ENCODE assay signal across 19 cellular contexts in the genomic region with DNA sequence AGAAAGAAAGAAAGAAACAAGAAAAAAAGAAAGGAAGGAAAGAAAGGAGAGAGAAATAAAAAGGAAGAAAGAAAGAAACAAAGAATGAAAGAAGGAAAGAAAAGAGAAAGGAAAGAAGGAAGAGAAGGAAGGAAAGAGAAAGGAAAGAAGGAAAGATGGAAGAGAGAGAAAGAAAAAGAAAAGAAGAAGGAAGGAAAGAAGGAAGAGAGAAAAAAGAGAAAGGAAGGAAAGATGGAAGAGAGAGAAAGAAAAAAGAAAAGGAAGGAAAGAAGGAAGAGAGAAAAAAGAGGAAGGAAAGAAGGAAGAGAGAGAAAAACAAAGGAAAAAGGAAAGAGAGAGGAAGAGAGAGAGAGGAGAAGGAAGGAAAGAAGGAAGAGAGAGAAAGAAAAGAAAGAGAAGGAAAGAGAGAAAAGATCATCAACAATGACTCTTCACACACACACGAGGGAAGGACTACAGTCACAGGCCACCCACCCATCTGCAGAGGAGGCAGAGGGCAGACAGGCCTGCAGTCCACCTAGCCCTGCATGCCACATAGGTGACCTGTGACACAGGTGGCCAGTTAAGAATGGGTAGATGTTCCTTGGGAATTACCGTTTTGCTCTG. TPM values are rescaled to one million over a fixed set of nuclear protein-coding genes. Genes with fewer than 3 reads are reported as not detected.
DNase-seq lines count a peak whose midpoint lies in the region; ATAC-seq and TF ChIP-seq lines count a peak whose summit lies in the region.
"Had no signal": no experiment of that assay in that cellular context is flagged by ENCODE, and none has a peak within 500 bp of the region (broad histone marks: within the 10 kb centered on the region; RNA-seq: fewer than 3 reads in every experiment).

No MANE protein-coding gene starts in this region.

- H3K4me3 Mint-ChIP-seq in activated CD8-positive, alpha-beta T cell treated with anti-CD3 and anti-CD28 coated beads for 36 hours: no peak overlapping the region
- H3K4me3 Mint-ChIP-seq in activated CD8-positive, alpha-beta T cell treated with anti-CD3 and anti-CD28 coated beads, Interleukin-2, amount 10 ng/mL, durations not matched to agents 7 days and 5 days: no peak overlapping the region
- no peak overlapping the region for H3K4me3 Mint-ChIP-seq in activated T-helper 17 cell treated with anti-CD3 and anti-CD28 coated beads, Interleukin-2, amount 50 U/mL, for 72 hours
- no peak overlapping the region for H3K4me3 Mint-ChIP-seq in nephron progenitor cell
- H3K4me3 Mint-ChIP-seq: CD8-positive, alpha-beta memory T cell; HFFc6 had no signal

- no peak overlapping the region for H3K27ac Mint-ChIP-seq in activated CD8-positive, alpha-beta T cell treated with anti-CD3 and anti-CD28 coated beads for 36 hours
- no peak overlapping the region for H3K27ac Mint-ChIP-seq in activated CD8-positive, alpha-beta T cell treated with anti-CD3 and anti-CD28 coated beads, Interleukin-2, amount 10 ng/mL, durations not matched to agents 7 days and 5 days
- peak overlapping the region; percentile 47 for H3K27ac Mint-ChIP-seq in activated T-helper 17 cell treated with anti-CD3 and anti-CD28 coated beads, Interleukin-2, amount 50 U/mL, for 72 hours
- peak overlapping the region; percentile 46 for H3K27ac Mint-ChIP-seq in nephron progenitor cell
- H3K27ac Mint-ChIP-seq: HFFc6 had no signal

- ATAC-seq in activated CD8-positive, alpha-beta T cell treated with anti-CD3 and anti-CD28 coated beads for 36 hours: no peak
- no peak for ATAC-seq in activated CD8-positive, alpha-beta T cell treated with anti-CD3 and anti-CD28 coated beads, Interleukin-2, amount 10 ng/mL, durations not matched to agents 7 days and 5 days
- no peak for ATAC-seq in activated T-helper 17 cell treated with anti-CD3 and anti-CD28 coated beads, Interleukin-2, amount 50 U/mL, for 72 hours (replicated peaks)
- ATAC-seq in left cardiac atrium: no peak
- no peak for ATAC-seq in GM18873 (IDR thresholded peaks at IDR 0.05; ENCODE audit: low FRiP score, unreplicated experiment)

- CTCF ChIA-PET in activated CD8-positive, alpha-beta T cell treated with anti-CD3 and anti-CD28 coated beads for 36 hours (lab: Charles Lee): interaction anchor here (1.4 kb wide), 1 partner anchor 26 kb away, joined by 4 read pairs; no protein-coding TSS in a partner anchor
- CTCF ChIA-PET in activated CD8-positive, alpha-beta T cell treated with anti-CD3 and anti-CD28 coated beads, Interleukin-2, amount 10 ng/mL, durations not matched to agents 7 days and 5 days (lab: Charles Lee): interaction anchor here (1.7 kb wide), 1 partner anchor 38 kb away, joined by 4 read pairs; no protein-coding TSS in a partner anchor

- H3K4me3 ChIP-seq in foreskin fibroblast (ENCODE audit: low read depth in 1 of 2, low read length in 2 of 2): no peak overlapping the region
- H3K4me3 ChIP-seq: BLaER1 treated with 17β-estradiol and CSF1 and Interleukin-3, amounts not matched to agents 10 nM and 100 nM; GM23248 had no signal

- H3K9me3 Mint-ChIP-seq in activated CD8-positive, alpha-beta T cell treated with anti-CD3 and anti-CD28 coated beads for 36 hours: no peaks in the 10 kb centered on the region
- H3K9me3 Mint-ChIP-seq in activated CD8-positive, alpha-beta T cell treated with anti-CD3 and anti-CD28 coated beads, Interleukin-2, amount 10 ng/mL, durations not matched to agents 7 days and 5 days (ENCODE audit: insufficient read depth): no peaks in the 10 kb centered on the region
- no peaks in the 10 kb centered on the region for H3K9me3 Mint-ChIP-seq in activated T-helper 17 cell treated with anti-CD3 and anti-CD28 coated beads, Interleukin-2, amount 50 U/mL, for 72 hours
- no peaks in the 10 kb centered on the region for H3K9me3 Mint-ChIP-seq in nephron progenitor cell
- H3K9me3 Mint-ChIP-seq: CD8-positive, alpha-beta memory T cell; HFFc6 had no signal

- POLR2A ChIA-PET in activated CD8-positive, alpha-beta T cell treated with anti-CD3 and anti-CD28 coated beads for 36 hours (lab: Charles Lee): no interaction called here
- POLR2A ChIA-PET in activated CD8-positive, alpha-beta T cell treated with anti-CD3 and anti-CD28 coated beads, Interleukin-2, amount 10 ng/mL, durations not matched to agents 7 days and 5 days (lab: Charles Lee): no interaction called here

- H3K4me1 Mint-ChIP-seq in activated CD8-positive, alpha-beta T cell treated with anti-CD3 and anti-CD28 coated beads for 36 hours (ENCODE audit: low read depth): no peaks in the 10 kb centered on the region
- no peaks in the 10 kb centered on the region for H3K4me1 Mint-ChIP-seq in activated CD8-positive, alpha-beta T cell treated with anti-CD3 and anti-CD28 coated beads, Interleukin-2, amount 10 ng/mL, durations not matched to agents 7 days and 5 days (ENCODE audit: low read depth)
- H3K4me1 Mint-ChIP-seq in activated T-helper 17 cell treated with anti-CD3 and anti-CD28 coated beads, Interleukin-2, amount 50 U/mL, for 72 hours: no peaks in the 10 kb centered on the region
- H3K4me1 Mint-ChIP-seq in nephron progenitor cell: no peaks in the 10 kb centered on the region
- H3K4me1 Mint-ChIP-seq: CD8-positive, alpha-beta memory T cell had no signal

- no peaks in the 10 kb centered on the region for H3K36me3 Mint-ChIP-seq in activated CD8-positive, alpha-beta T cell treated with anti-CD3 and anti-CD28 coated beads for 36 hours (ENCODE audit: low read depth)
- no peaks in the 10 kb centered on the region for H3K36me3 Mint-ChIP-seq in activated CD8-positive, alpha-beta T cell treated with anti-CD3 and anti-CD28 coated beads, Interleukin-2, amount 10 ng/mL, durations not matched to agents 7 days and 5 days (ENCODE audit: low read depth)
- H3K36me3 Mint-ChIP-seq in activated T-helper 17 cell treated with anti-CD3 and anti-CD28 coated beads, Interleukin-2, amount 50 U/mL, for 72 hours (ENCODE audit: low read depth): no peaks in the 10 kb centered on the region
- no peaks in the 10 kb centered on the region for H3K36me3 Mint-ChIP-seq in nephron progenitor cell (ENCODE audit: low read depth)
- H3K36me3 Mint-ChIP-seq: CD8-positive, alpha-beta memory T cell had no signal

- intact Hi-C loops in activated CD8-positive, alpha-beta T cell treated with anti-CD3 and anti-CD28 coated beads for 36 hours (cut with micrococcal nuclease): no loop called here
- intact Hi-C loops in left cardiac atrium (cut with DNase I): no loop called here

- H3K27me3 Mint-ChIP-seq in activated CD8-positive, alpha-beta T cell treated with anti-CD3 and anti-CD28 coated beads for 36 hours: no peaks in the 10 kb centered on the region
- H3K27me3 Mint-ChIP-seq in activated CD8-positive, alpha-beta T cell treated with anti-CD3 and anti-CD28 coated beads, Interleukin-2, amount 10 ng/mL, durations not matched to agents 7 days and 5 days (ENCODE audit: low read depth): peaks cover 2% of the 10 kb centered on the region
- H3K27me3 Mint-ChIP-seq in activated T-helper 17 cell treated with anti-CD3 and anti-CD28 coated beads, Interleukin-2, amount 50 U/mL, for 72 hours: peaks cover 3% of the 10 kb centered on the region
- peaks cover 24% of the 10 kb centered on the region for H3K27me3 Mint-ChIP-seq in nephron progenitor cell (ENCODE audit: low read depth, poor library complexity)

- peak; percentile 57 for TF ChIP-seq CTCF in activated CD8-positive, alpha-beta T cell treated with anti-CD3 and anti-CD28 coated beads for 36 hours (IDR thresholded peaks at IDR 0.05)
- TF ChIP-seq CTCF in nephron progenitor cell (IDR thresholded peaks at IDR 0.05) (no peak), foreskin fibroblast (IDR thresholded peaks at IDR 0.05; ENCODE audit: low read depth, low read length) (no peak)

- no peak for DNase-seq in activated CD8-positive, alpha-beta T cell treated with anti-CD3 and anti-CD28 coated beads for 36 hours
- no peak for DNase-seq in activated CD8-positive, alpha-beta T cell treated with anti-CD3 and anti-CD28 coated beads, Interleukin-2, amount 10 ng/mL, durations not matched to agents 7 days and 5 days
- DNase-seq in nephron progenitor cell: no peak
- DNase-seq in foreskin fibroblast: no peak
- DNase-seq in left cardiac atrium: no peak
- DNase-seq: 8988T; CD8-positive, alpha-beta memory T cell; COR-L47; DMS 273 treated with DMSO at 0.1 percent for 48 hours; DMS53; GM23248; HCEC 1CT; HFFc6; IMR-90 had no signal

RNA-seq across cellular contexts. Expression of a gene that starts 23.9 kb away (rescaled TPM):
- total RNA-seq in activated CD8-positive, alpha-beta T cell treated with anti-CD3 and anti-CD28 coated beads for 36 hours: not detected
- under 1 TPM in 1 of 2 experiments, not detected in 1; 0.18 TPM for total RNA-seq in activated CD8-positive, alpha-beta T cell treated with anti-CD3 and anti-CD28 coated beads, Interleukin-2, amount 10 ng/mL, durations not matched to agents 7 days and 5 days
- not detected for total RNA-seq in activated T-helper 17 cell treated with anti-CD3 and anti-CD28 coated beads, Interleukin-2, amount 50 U/mL, for 72 hours
- total RNA-seq in left cardiac atrium: not detected
- total RNA-seq: GM23248, HT1080, IMR-90 had no signal

RNA-seq across cellular contexts. Expression of a gene that starts 46.1 kb away (rescaled TPM):
- total RNA-seq in activated CD8-positive, alpha-beta T cell treated with anti-CD3 and anti-CD28 coated beads for 36 hours: under 1 TPM in 1 of 2 experiments, not detected in 1; 0.14 TPM
- under 1 TPM in 1 of 2 experiments, not detected in 1; 0.16 TPM for total RNA-seq in activated CD8-positive, alpha-beta T cell treated with anti-CD3 and anti-CD28 coated beads, Interleukin-2, amount 10 ng/mL, durations not matched to agents 7 days and 5 days
- not detected for total RNA-seq in activated T-helper 17 cell treated with anti-CD3 and anti-CD28 coated beads, Interleukin-2, amount 50 U/mL, for 72 hours
- total RNA-seq in left cardiac atrium: not detected
- total RNA-seq: A673, GM23248, HFFc6, HT1080, IMR-90 had no signal

Comparison
In these comparisons a context has a peak if more than half of its experiments do, and no peak if none do; other contexts are left out.
1. H3K27ac Mint-ChIP-seq: peak in activated T-helper 17 cell treated with anti-CD3 and anti-CD28 coated beads, Interleukin-2, amount 50 U/mL, for 72 hours (single experiment) and nephron progenitor cell (single experiment); none in activated CD8-positive, alpha-beta T cell treated with anti-CD3 and anti-CD28 coated beads for 36 hours (single experiment) and activated CD8-positive, alpha-beta T cell treated with anti-CD3 and anti-CD28 coated beads, Interleukin-2, amount 10 ng/mL, durations not matched to agents 7 days and 5 days (single experiment).